In genomic region chr14:103521438-103521961, GRCh38 we compare ENCODE assay signal across 6 cellular contexts. TPM values are rescaled to one million over a fixed set of nuclear protein-coding genes. Genes with fewer than 3 reads are reported as not detected.
A peak's percentile ranks its signal among the peaks of the same experiment; 100 is the strongest.
DNase-seq lines count a peak whose midpoint lies in the region; ATAC-seq and TF ChIP-seq lines count a peak whose summit lies in the region.

No MANE protein-coding gene starts in this region.

- POLR2A ChIA-PET in activated CD4-positive, alpha-beta memory T cell treated with anti-CD3 and anti-CD28 coated beads, Interleukin-2, amount 10 ng/mL, durations not matched to agents 7 days and 5 days (lab: Charles Lee), result no interaction called here
- POLR2A ChIA-PET in activated CD4-positive, alpha-beta memory T cell treated with anti-CD3 and anti-CD28 coated beads for 36 hours (lab: Charles Lee), result no interaction called here

- no peaks in the 10 kb centered on the region for H3K36me3 ChIP-seq in fibroblast of lung (ENCODE audit: control insufficient read depth, insufficient read depth, low read length)
- H3K36me3 ChIP-seq in smooth muscle cell (ENCODE audit: low read depth), result no peaks in the 10 kb centered on the region

- no peak overlapping the region for H3K27ac ChIP-seq in fibroblast of lung (ENCODE audit: insufficient read depth, low read length)
- no peak overlapping the region for H3K27ac ChIP-seq in smooth muscle cell (ENCODE audit: low read depth)

- H3K79me2 ChIP-seq in fibroblast of lung (ENCODE audit: control insufficient read depth, insufficient read depth, low read length), result no peaks in the 10 kb centered on the region
- H3K79me2 ChIP-seq in smooth muscle cell (ENCODE audit: low read depth), result no peaks in the 10 kb centered on the region

- CTCF ChIA-PET in activated CD4-positive, alpha-beta memory T cell treated with anti-CD3 and anti-CD28 coated beads, Interleukin-2, amount 10 ng/mL, durations not matched to agents 7 days and 5 days (lab: Charles Lee), result interaction anchor here (1.0 to 1.4 kb wide), 2 partner anchors 9 to 37 kb away, joined by 3 to 6 read pairs; no protein-coding TSS in a partner anchor
- CTCF ChIA-PET in activated CD4-positive, alpha-beta memory T cell treated with anti-CD3 and anti-CD28 coated beads for 36 hours (lab: Charles Lee), result interaction anchor here (0.6 to 6.8 kb wide), 5 partner anchors 8 to 158 kb away, joined by 3 to 63 read pairs (median 4); partner anchors contain the start of gene TRMT61A

- H3K4me2 ChIP-seq in fibroblast of lung (ENCODE audit: extremely low read depth, insufficient read depth, low read length) (peak overlapping the region; percentile 25), smooth muscle cell (peak overlapping the region; percentile 93)

- DNase-seq in activated CD4-positive, alpha-beta memory T cell treated with anti-CD3 and anti-CD28 coated beads, Interleukin-2, amount 10 ng/mL, durations not matched to agents 7 days and 5 days, result no peak
- DNase-seq in activated CD4-positive, alpha-beta memory T cell treated with anti-CD3 and anti-CD28 coated beads for 36 hours, result no peak
- DNase-seq in fibroblast of lung (ENCODE audit: low read depth in 2 of 2) (no peak), smooth muscle cell (lab: John Stamatoyannopoulos, UW; ENCODE audit: unreplicated experiment) (no peak), NCI-H128 (lab: John Stamatoyannopoulos, UW; ENCODE audit: unreplicated experiment) (no peak)

- H3F3A ChIP-seq in smooth muscle cell (ENCODE audit: low read depth), result no peaks in the 10 kb centered on the region

- peak overlapping the region; percentile 58 for H3K4me3 Mint-ChIP-seq in activated CD4-positive, alpha-beta memory T cell treated with anti-CD3 and anti-CD28 coated beads, Interleukin-2, amount 10 ng/mL, durations not matched to agents 7 days and 5 days
- H3K4me3 Mint-ChIP-seq in activated CD4-positive, alpha-beta memory T cell treated with anti-CD3 and anti-CD28 coated beads for 36 hours, result no peak overlapping the region

- peaks cover 9% of the 10 kb centered on the region for H3K4me1 Mint-ChIP-seq in activated CD4-positive, alpha-beta memory T cell treated with anti-CD3 and anti-CD28 coated beads, Interleukin-2, amount 10 ng/mL, durations not matched to agents 7 days and 5 days
- H3K4me1 Mint-ChIP-seq in activated CD4-positive, alpha-beta memory T cell treated with anti-CD3 and anti-CD28 coated beads for 36 hours (ENCODE audit: low read depth), result peaks cover 9% of the 10 kb centered on the region

- H3K27me3 ChIP-seq in fibroblast of lung (ENCODE audit: control insufficient read depth, insufficient read depth, low read length), result no peaks in the 10 kb centered on the region
- H3K27me3 ChIP-seq in smooth muscle cell (ENCODE audit: low read depth), result peaks cover 19% of the 10 kb centered on the region

- under 1% methylated on average over 45 of the region's 78 CpGs for WGBS in smooth muscle cell (ENCODE audit: low lambda C conversion rate)

- H3K9me3 Mint-ChIP-seq in activated CD4-positive, alpha-beta memory T cell treated with anti-CD3 and anti-CD28 coated beads, Interleukin-2, amount 10 ng/mL, durations not matched to agents 7 days and 5 days, result no peaks in the 10 kb centered on the region
- H3K9me3 Mint-ChIP-seq in activated CD4-positive, alpha-beta memory T cell treated with anti-CD3 and anti-CD28 coated beads for 36 hours, result no peaks in the 10 kb centered on the region

- no peaks in the 10 kb centered on the region for H3K36me3 Mint-ChIP-seq in activated CD4-positive, alpha-beta memory T cell treated with anti-CD3 and anti-CD28 coated beads, Interleukin-2, amount 10 ng/mL, durations not matched to agents 7 days and 5 days (ENCODE audit: low read depth)
- no peaks in the 10 kb centered on the region for H3K36me3 Mint-ChIP-seq in activated CD4-positive, alpha-beta memory T cell treated with anti-CD3 and anti-CD28 coated beads for 36 hours

- H3K27me3 Mint-ChIP-seq in activated CD4-positive, alpha-beta memory T cell treated with anti-CD3 and anti-CD28 coated beads, Interleukin-2, amount 10 ng/mL, durations not matched to agents 7 days and 5 days, result peaks cover 27% of the 10 kb centered on the region
- peaks cover 5% of the 10 kb centered on the region for H3K27me3 Mint-ChIP-seq in activated CD4-positive, alpha-beta memory T cell treated with anti-CD3 and anti-CD28 coated beads for 36 hours

- H3K9me3 ChIP-seq in fibroblast of lung (ENCODE audit: control insufficient read depth, insufficient read depth, low read depth, low read length) (no peaks in the 10 kb centered on the region), smooth muscle cell (replicated peaks; ENCODE audit: low read depth) (no peaks in the 10 kb centered on the region)

- peak overlapping the region; percentile 9 for H3K9ac ChIP-seq in fibroblast of lung (ENCODE audit: insufficient read depth, low read length)
- H3K9ac ChIP-seq in smooth muscle cell (ENCODE audit: low read depth), result peak overlapping the region; percentile 22

- no peak overlapping the region for H3K27ac Mint-ChIP-seq in activated CD4-positive, alpha-beta memory T cell treated with anti-CD3 and anti-CD28 coated beads, Interleukin-2, amount 10 ng/mL, durations not matched to agents 7 days and 5 days
- H3K27ac Mint-ChIP-seq in activated CD4-positive, alpha-beta memory T cell treated with anti-CD3 and anti-CD28 coated beads for 36 hours, result no peak overlapping the region

- ATAC-seq in GM21786 (IDR thresholded peaks at IDR 0.05; ENCODE audit: unreplicated experiment), result no peak

- peaks cover 16% of the 10 kb centered on the region for H3K4me1 ChIP-seq in fibroblast of lung (ENCODE audit: control insufficient read depth, extremely low read depth, insufficient read depth, low read length)
- H3K4me1 ChIP-seq in smooth muscle cell (ENCODE audit: low read depth), result peaks cover 17% of the 10 kb centered on the region

- no peak for TF ChIP-seq CTCF in fibroblast of lung (conservative IDR thresholded peaks at IDR 0.05 in 1 of 2, IDR thresholded peaks at IDR 0.05 in 1 of 2; ENCODE audit: low read depth in 1 of 2, low read length in 2 of 2)
- TF ChIP-seq CTCF in smooth muscle cell (IDR thresholded peaks at IDR 0.05; ENCODE audit: borderline replicate concordance, insufficient read depth, poor library complexity, severe bottlenecking), result no peak

- H4K20me1 ChIP-seq in fibroblast of lung (ENCODE audit: control insufficient read depth, extremely low read depth, insufficient read depth, low read length), result no peaks in the 10 kb centered on the region
- H4K20me1 ChIP-seq in smooth muscle cell (ENCODE audit: low read depth), result peaks cover 6% of the 10 kb centered on the region

- no peak overlapping the region for H2AFZ ChIP-seq in fibroblast of lung (ENCODE audit: low read length)
- H2AFZ ChIP-seq in smooth muscle cell (ENCODE audit: low read depth), result no peak overlapping the region

- intact Hi-C loops in activated CD4-positive, alpha-beta memory T cell treated with anti-CD3 and anti-CD28 coated beads for 36 hours (cut with micrococcal nuclease), result loop anchor here (10.0 kb wide), 1 partner anchor 187 kb away; the partner anchor contains the start of gene EIF5

- peak overlapping the region in 3 of 4 experiments; percentile 40 to 69 (median 62) for H3K4me3 ChIP-seq in fibroblast of lung (replicated peaks in 1 of 4; ENCODE audit: control extremely low read depth in 1 of 4, insufficient read depth in 1 of 4, low read depth in 3 of 4, low read length in 4 of 4)
- H3K4me3 ChIP-seq in smooth muscle cell, result peak overlapping the region; percentile 56

RNA-seq across cellular contexts. Expression of gene CKB, which starts 1.1 kb away (rescaled TPM):
- 1 to 10 TPM; 3.8 to 5.5 TPM for total RNA-seq in activated CD4-positive, alpha-beta memory T cell treated with anti-CD3 and anti-CD28 coated beads, Interleukin-2, amount 10 ng/mL, durations not matched to agents 7 days and 5 days
- total RNA-seq in activated CD4-positive, alpha-beta memory T cell treated with anti-CD3 and anti-CD28 coated beads for 36 hours, result 1 to 10 TPM; 5.9 to 6.1 TPM
- total RNA-seq in fibroblast of lung (69.9 and 136 TPM in 2 replicates), smooth muscle cell (19.8 and 25.7 TPM in 2 replicates)
- polyA plus RNA-seq in fibroblast of lung (57.2 and 65.2 TPM in 2 replicates), smooth muscle cell (62.9 and 107 TPM in 2 replicates)
- polyA plus RNA-seq in fibroblast of lung (2012), result 191 and 207 TPM in 2 replicates
- polyA minus RNA-seq in fibroblast of lung (ENCODE audit: low replicate concordance), result 46.1 and 82.3 TPM in 2 replicates

RNA-seq across cellular contexts. Expression of gene TRMT61A, which starts 7.5 kb away (rescaled TPM):
- 1 to 10 TPM; 4.5 to 5.1 TPM for total RNA-seq in activated CD4-positive, alpha-beta memory T cell treated with anti-CD3 and anti-CD28 coated beads, Interleukin-2, amount 10 ng/mL, durations not matched to agents 7 days and 5 days
- total RNA-seq in activated CD4-positive, alpha-beta memory T cell treated with anti-CD3 and anti-CD28 coated beads for 36 hours, result 1 to 10 TPM; 7.4 to 7.6 TPM
- total RNA-seq in fibroblast of lung (10.6 and 11.0 TPM in 2 replicates), smooth muscle cell (2.9 and 3.7 TPM in 2 replicates)
- polyA plus RNA-seq in fibroblast of lung (4.2 and 5.0 TPM in 2 replicates), smooth muscle cell (6.7 and 9.2 TPM in 2 replicates)
- polyA plus RNA-seq in fibroblast of lung (2012), result 8.9 and 11.7 TPM in 2 replicates
- polyA minus RNA-seq in fibroblast of lung (ENCODE audit: low replicate concordance), result 3.9 and 5.7 TPM in 2 replicates

RNA-seq across cellular contexts. Expression of gene BAG5, which starts 41.0 kb away (rescaled TPM):
- total RNA-seq in activated CD4-positive, alpha-beta memory T cell treated with anti-CD3 and anti-CD28 coated beads, Interleukin-2, amount 10 ng/mL, durations not matched to agents 7 days and 5 days, result 10 to 100 TPM; 29.1 to 29.9 TPM
- 10 to 100 TPM; 23.2 to 23.8 TPM for total RNA-seq in activated CD4-positive, alpha-beta memory T cell treated with anti-CD3 and anti-CD28 coated beads for 36 hours
- total RNA-seq in fibroblast of lung (25.8 and 28.8 TPM in 2 replicates), smooth muscle cell (27.3 and 31.1 TPM in 2 replicates)
- polyA plus RNA-seq in fibroblast of lung (14.3 and 14.9 TPM in 2 replicates), smooth muscle cell (12.7 and 13.4 TPM in 2 replicates)
- 14.6 and 15.8 TPM in 2 replicates for polyA plus RNA-seq in fibroblast of lung (2012)
- 7.4 and 12.3 TPM in 2 replicates for polyA minus RNA-seq in fibroblast of lung (ENCODE audit: low replicate concordance)

RNA-seq across cellular contexts. Expression of gene COA8, which starts 41.3 kb away (rescaled TPM):
- 10 to 100 TPM; 27.5 to 31.0 TPM for total RNA-seq in activated CD4-positive, alpha-beta memory T cell treated with anti-CD3 and anti-CD28 coated beads, Interleukin-2, amount 10 ng/mL, durations not matched to agents 7 days and 5 days
- 10 to 100 TPM; 46.2 to 48.9 TPM for total RNA-seq in activated CD4-positive, alpha-beta memory T cell treated with anti-CD3 and anti-CD28 coated beads for 36 hours
- total RNA-seq in fibroblast of lung (26.4 and 32.1 TPM in 2 replicates), smooth muscle cell (33.4 and 42.8 TPM in 2 replicates)
- polyA plus RNA-seq in fibroblast of lung (19.4 and 25.5 TPM in 2 replicates), smooth muscle cell (69.9 and 73.3 TPM in 2 replicates)
- polyA plus RNA-seq in fibroblast of lung (2012), result 33.6 and 41.6 TPM in 2 replicates
- polyA minus RNA-seq in fibroblast of lung (ENCODE audit: low replicate concordance), result 0.75 and 2.0 TPM in 2 replicates
